In the genomic region with DNA sequence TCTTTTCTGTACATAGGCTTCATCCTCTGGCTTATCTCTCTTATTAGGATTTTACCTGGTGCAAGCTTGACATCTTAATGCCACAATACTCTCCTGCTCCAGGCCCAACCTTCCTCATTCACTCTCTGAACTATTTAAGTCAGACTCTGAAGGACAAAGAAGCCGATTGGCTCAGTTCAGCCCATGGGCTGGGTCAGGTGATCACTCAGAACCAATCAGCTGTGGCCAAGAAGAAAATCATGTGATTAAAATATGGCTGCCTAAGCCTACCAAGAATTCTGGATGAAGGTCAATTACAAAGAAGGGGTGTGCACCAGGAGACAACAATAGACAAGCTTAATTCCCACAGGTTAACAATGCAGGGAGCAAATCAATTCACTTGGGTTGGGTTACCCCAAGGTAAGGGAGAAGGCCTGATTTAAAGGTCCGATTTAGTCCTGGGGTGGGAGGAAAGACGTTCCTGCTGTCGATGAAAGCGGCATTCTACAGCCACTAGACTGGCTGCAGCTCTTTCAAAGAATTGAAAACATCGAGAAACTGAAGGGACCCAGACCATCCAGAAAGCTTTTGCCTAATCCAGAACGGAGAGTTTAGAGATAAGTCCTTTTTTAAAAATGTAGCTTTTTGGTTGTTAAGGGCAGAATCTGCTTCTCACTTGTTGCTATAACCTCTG, we compare ENCODE assay signal across 12 cellular contexts. TPM values are rescaled to one million over a fixed set of nuclear protein-coding genes. Genes with fewer than 3 reads are reported as not detected.
DNase-seq lines count a peak whose midpoint lies in the region; ATAC-seq, FAIRE-seq and TF ChIP-seq lines count a peak whose summit lies in the region.
"Had no signal": no experiment of that assay in that cellular context is flagged by ENCODE, and none has a peak within 500 bp of the region (broad histone marks: within the 10 kb centered on the region; RNA-seq: fewer than 3 reads in every experiment).

No MANE protein-coding gene starts in this region.

- H3K4me1 Mint-ChIP-seq in stimulated activated naive CD8-positive, alpha-beta T cell treated with anti-CD3 and anti-CD28 coated beads, Interleukin-15, amount 100 ng/mL, for 72 hours = peaks cover 42% of the 10 kb centered on the region
- H3K4me1 Mint-ChIP-seq: CD4-positive, CD25-positive, alpha-beta regulatory T cell had no signal

- peak overlapping the region; percentile 45 to 95 for H3K4me3 Mint-ChIP-seq in stimulated activated naive CD8-positive, alpha-beta T cell treated with anti-CD3 and anti-CD28 coated beads, Interleukin-15, amount 100 ng/mL, for 72 hours
- H3K4me3 Mint-ChIP-seq: CD4-positive, CD25-positive, alpha-beta regulatory T cell; nephron progenitor cell had no signal

- H3K4me2 ChIP-seq in HepG2 (ENCODE audit: low read depth, low read length) = no peak overlapping the region
- H3K4me2 ChIP-seq in K562 (ENCODE audit: insufficient read depth, low read length) = peak overlapping the region; percentile 61

- H3K9me3 Mint-ChIP-seq in stimulated activated naive CD8-positive, alpha-beta T cell treated with anti-CD3 and anti-CD28 coated beads, Interleukin-15, amount 100 ng/mL, for 72 hours = peaks cover 11 to 13% of the 10 kb centered on the region in 2 donors

- no peaks in the 10 kb centered on the region for H3K79me2 ChIP-seq in HepG2 (ENCODE audit: insufficient read depth, low read length)
- H3K79me2 ChIP-seq in K562 (ENCODE audit: control insufficient read depth, insufficient read depth, low read length) = no peaks in the 10 kb centered on the region

- no peak for ATAC-seq in HepG2
- no peak for ATAC-seq in right lobe of liver
- peak; percentile 86 for ATAC-seq in K562
- peak; percentile 47 for ATAC-seq in stimulated activated naive CD8-positive, alpha-beta T cell treated with anti-CD3 and anti-CD28 coated beads, Interleukin-15, amount 100 ng/mL, for 72 hours
- no peak for ATAC-seq in HG03439 (IDR thresholded peaks at IDR 0.05; ENCODE audit: unreplicated experiment)
- no peak for ATAC-seq in HG03025 (IDR thresholded peaks at IDR 0.05; ENCODE audit: low FRiP score, unreplicated experiment)
- no peak for ATAC-seq in GM19395 (IDR thresholded peaks at IDR 0.05; ENCODE audit: unreplicated experiment)

- CTCF ChIA-PET in HepG2 (lab: Yijun Ruan, JAX; ENCODE audit: low intra/inter-chr PET ratio, low total read pairs) (no interaction called here), K562 (lab: Yijun Ruan, JAX; ENCODE audit: low intra/inter-chr PET ratio) (no interaction called here)

- H3K4me1 ChIP-seq in HepG2 (ENCODE audit: insufficient read depth, low read length) (peaks cover 48% of the 10 kb centered on the region), right lobe of liver (no peaks in the 10 kb centered on the region), K562 (replicated peaks in 1 of 2; ENCODE audit: control insufficient read depth in 2 of 2, insufficient read depth in 2 of 2, low read length in 2 of 2) (no peaks in the 10 kb centered on the region; a peak in 1 of 5 replicates)

- H3K27ac Mint-ChIP-seq in stimulated activated naive CD8-positive, alpha-beta T cell treated with anti-CD3 and anti-CD28 coated beads, Interleukin-15, amount 100 ng/mL, for 72 hours = peak overlapping the region in 1 of 2 donors; percentile 92
- H3K27ac Mint-ChIP-seq: CD4-positive, CD25-positive, alpha-beta regulatory T cell had no signal

- H3K27ac ChIP-seq in HepG2 (ENCODE audit: extremely low read length, insufficient read depth, low read length) = no peak overlapping the region
- H3K27ac ChIP-seq in right lobe of liver = no peak overlapping the region
- H3K27ac ChIP-seq in K562 (ENCODE audit: extremely low read depth, low read depth, low read length) = peak overlapping the region; percentile 61

- TF ChIP-seq CTCF in HepG2 (CRISPR knock-in tag; IDR thresholded peaks at IDR 0.05) (no peak), right lobe of liver (IDR thresholded peaks at IDR 0.05) (no peak), K562 (IDR thresholded peaks at IDR 0.05 in 2 of 3, conservative IDR thresholded peaks at IDR 0.05 in 1 of 3; ENCODE audit: insufficient read depth in 2 of 3, low read depth in 1 of 3, low read length in 3 of 3) (no peak)

- POLR2A ChIA-PET in HepG2 (lab: Yijun Ruan, JAX) (interaction anchor here (0.7 to 2.4 kb wide), 3 partner anchors 11 to 126 kb away, joined by 3 to 6 read pairs (median 4); no protein-coding TSS in a partner anchor), K562 (lab: Yijun Ruan, JAX) (interaction anchor here (0.6 kb wide), 1 partner anchor 135 kb away, joined by 3 read pairs; no protein-coding TSS in a partner anchor)

- BruUV-seq in HepG2 (replicated peaks; lab: Mats Ljungman, UMichigan) = no TSS peak
- no TSS peak for BruUV-seq in K562 (replicated peaks; lab: Mats Ljungman, UMichigan)

- H3K9ac ChIP-seq in HepG2 (ENCODE audit: insufficient read depth, low read depth, low read length) (no peak overlapping the region), K562 (ENCODE audit: insufficient read depth in 1 of 2, low read depth in 2 of 2, low read length in 2 of 2) (no peak overlapping the region)

- no peaks in the 10 kb centered on the region for H3K27me3 Mint-ChIP-seq in stimulated activated naive CD8-positive, alpha-beta T cell treated with anti-CD3 and anti-CD28 coated beads, Interleukin-15, amount 100 ng/mL, for 72 hours
- H3K27me3 Mint-ChIP-seq: CD4-positive, CD25-positive, alpha-beta regulatory T cell had no signal

- FAIRE-seq in HepG2 (lab: Jason Lieb, UNC) = no peak
- FAIRE-seq in K562 (lab: Jason Lieb, UNC) = peak; percentile 52
- FAIRE-seq: islet of Langerhans had no signal

- TF ChIP-seq EP300 in HepG2 (IDR thresholded peaks at IDR 0.05; ENCODE audit: low read depth in 2 of 2, low read length in 2 of 2) = no peak
- no peak for TF ChIP-seq EP300 in HepG2 (CRISPR knock-in tag; IDR thresholded peaks at IDR 0.05; ENCODE audit: borderline replicate concordance)
- TF ChIP-seq EP300 in K562 (IDR thresholded peaks at IDR 0.05; ENCODE audit: low read length) = no peak

- no peaks in the 10 kb centered on the region for H3K27me3 ChIP-seq in HepG2 (ENCODE audit: control insufficient read depth in 1 of 2, insufficient read depth in 2 of 2, low read length in 2 of 2)
- H3K27me3 ChIP-seq in right lobe of liver = no peaks in the 10 kb centered on the region
- H3K27me3 ChIP-seq in MG63 = no peaks in the 10 kb centered on the region
- H3K27me3 ChIP-seq in K562 (ENCODE audit: control insufficient read depth in 2 of 2, insufficient read depth in 2 of 2, low read length in 2 of 2) = no peaks in the 10 kb centered on the region

- H2AFZ ChIP-seq in HepG2 (ENCODE audit: low read length) (peak overlapping the region; percentile 24), K562 (ENCODE audit: low read depth, low read length) (peak overlapping the region; percentile 93)

- no peak for TF ChIP-seq RAD21 in HepG2 (CRISPR knock-in tag; IDR thresholded peaks at IDR 0.05)
- TF ChIP-seq RAD21 in K562 (CRISPR knock-in tag; conservative IDR thresholded peaks at IDR 0.05 in 1 of 2, IDR thresholded peaks at IDR 0.05 in 1 of 2) = no peak

- H3K9me1 ChIP-seq in K562 (ENCODE audit: control insufficient read depth, insufficient read depth, low read length) = no peaks in the 10 kb centered on the region

- H3K9me3 ChIP-seq in HepG2 (ENCODE audit: low read length) (no peaks in the 10 kb centered on the region), right lobe of liver (no peaks in the 10 kb centered on the region), MG63 (no peaks in the 10 kb centered on the region), K562 (replicated peaks; ENCODE audit: control insufficient read depth, insufficient read depth, low read depth, low read length) (peaks cover 3% of the 10 kb centered on the region; the same call in 1 of the 2 replicates)

- WGBS in HepG2 (ENCODE audit: low lambda C conversion rate) = 96% methylated on average over 7 of the region's 7 CpGs
- 92% methylated on average over 7 of the region's 7 CpGs for WGBS in right lobe of liver (ENCODE audit: insufficient coverage, low coverage, low lambda C conversion rate, missing lambda C conversion rate)
- 70% methylated on average over 7 of the region's 7 CpGs for WGBS in K562 (ENCODE audit: insufficient coverage, low coverage, missing lambda C conversion rate)

- DNase-seq in HepG2 (ENCODE audit: low spot score) (peak; percentile 45), right lobe of liver (no peak), MG63 (peak; percentile 4), K562 (ENCODE audit: extremely low read depth in 1 of 4, low spot score in 3 of 4) (peak; percentile 49 to 88 (median 67))
- DNase-seq in stimulated activated naive CD8-positive, alpha-beta T cell treated with anti-CD3 and anti-CD28 coated beads, Interleukin-15, amount 100 ng/mL, for 72 hours = peak; percentile 33 to 57
- DNase-seq: nephron progenitor cell, T-helper 1 cell had no signal

- in situ Hi-C loops in HepG2 (cut with HindIII; ENCODE audit: extremely low pct_ligation_motif_present, low pct_unique_long_range_greater_than_20kb) = no loop called here
- in situ Hi-C loops in K562 (cut with MboI) = no loop called here

- H4K20me1 ChIP-seq in HepG2 (ENCODE audit: insufficient read depth, low read length) = no peaks in the 10 kb centered on the region
- H4K20me1 ChIP-seq in K562 (replicated peaks; ENCODE audit: control insufficient read depth, insufficient read depth, low read length) = no peaks in the 10 kb centered on the region

- TF ChIP-seq POLR2A in HepG2 (IDR thresholded peaks at IDR 0.05; ENCODE audit: insufficient read depth in 1 of 2, low read depth in 2 of 2, low read length in 2 of 2) (no peak), right lobe of liver (IDR thresholded peaks at IDR 0.05) (no peak), K562 (conservative IDR thresholded peaks at IDR 0.05) (no peak)

- intact Hi-C loops in HepG2 (cut with micrococcal nuclease; ENCODE audit: unreplicated experiment) = no loop called here
- intact Hi-C loops in right lobe of liver (cut with DNase I) = no loop called here
- intact Hi-C loops in K562 (cut with micrococcal nuclease) = no loop called here

- H3K4me3 ChIP-seq in HepG2 (replicated peaks in 1 of 3; ENCODE audit: insufficient read depth in 1 of 3, low read depth in 2 of 3, low read length in 3 of 3) (no peak overlapping the region), right lobe of liver (no peak overlapping the region), MG63 (no peak overlapping the region), K562 (no peak overlapping the region)

- H3K36me3 ChIP-seq in HepG2 (replicated peaks in 1 of 2; ENCODE audit: control insufficient read depth in 1 of 2, insufficient read depth in 2 of 2, low read length in 2 of 2) (no peaks in the 10 kb centered on the region), right lobe of liver (no peaks in the 10 kb centered on the region), MG63 (no peaks in the 10 kb centered on the region), K562 (ENCODE audit: control insufficient read depth, insufficient read depth, low read length) (no peaks in the 10 kb centered on the region)

RNA-seq across cellular contexts. Expression of a gene that starts 42.9 kb away (rescaled TPM):
- 20.5 and 49.3 TPM in 2 replicates for total RNA-seq in HepG2 (2016; rRNA removed; fragmentation: Illumina TruSeq; extraction: Trizol)
- 24.3 and 24.8 TPM in 2 replicates for total RNA-seq in HepG2 (2016; cell fraction: cytosol; rRNA removed; fragmentation: Illumina TruSeq; extraction: Trizol; ENCODE audit: low read depth)
- total RNA-seq in HepG2 (2016; cell fraction: insoluble cytoplasmic fraction; rRNA removed; fragmentation: Illumina TruSeq; extraction: Trizol) = 18.4 and 45.8 TPM in 2 replicates
- 11.3 and 13.6 TPM in 2 replicates for total RNA-seq in HepG2 (2016; cell fraction: membrane; rRNA removed; fragmentation: Illumina TruSeq; extraction: Trizol)
- 56.4 and 58.5 TPM in 2 replicates for total RNA-seq in HepG2 (2016; cell fraction: nucleus; rRNA removed; fragmentation: Illumina TruSeq; extraction: Trizol)
- polyA plus RNA-seq in HepG2 (2011; rRNA removed) = 38.4 and 54.3 TPM in 2 replicates
- polyA plus RNA-seq in HepG2 (2011; cell fraction: cytosol; rRNA removed) = 16.2 and 21.9 TPM in 2 replicates
- 40.8 and 43.9 TPM in 2 replicates for polyA plus RNA-seq in HepG2 (2011; cell fraction: nucleus; rRNA removed)
- 11.1 and 13.6 TPM in 2 replicates for polyA plus RNA-seq in HepG2 (2012)
- polyA plus RNA-seq in HepG2 (2016; cell fraction: cytosol; fragmentation: Illumina TruSeq; extraction: Trizol; ENCODE audit: low read depth) = 0.27 and 0.49 TPM in 2 replicates
- polyA plus RNA-seq in HepG2 (2016; cell fraction: insoluble cytoplasmic fraction; fragmentation: Illumina TruSeq; extraction: Trizol; ENCODE audit: low read depth) = 14.9 and 15.4 TPM in 2 replicates
- polyA plus RNA-seq in HepG2 (2016; cell fraction: membrane; fragmentation: Illumina TruSeq; extraction: Trizol; ENCODE audit: low read depth) = 1.1 and 1.6 TPM in 2 replicates
- 44.4 and 51.2 TPM in 2 replicates for polyA plus RNA-seq in HepG2 (2016; cell fraction: nucleus; fragmentation: Illumina TruSeq; extraction: Trizol; ENCODE audit: insufficient read depth, low read depth)
- polyA minus RNA-seq in HepG2 (2011; rRNA and poly(A)+ RNA removed; ENCODE audit: low replicate concordance) = 42.0 and 124 TPM in 2 replicates
- polyA minus RNA-seq in HepG2 (2011; cell fraction: cytosol; rRNA and poly(A)+ RNA removed) = 77.0 and 77.2 TPM in 2 replicates
- polyA minus RNA-seq in HepG2 (2011; cell fraction: nucleus; rRNA and poly(A)+ RNA removed) = 142 and 175 TPM in 2 replicates
- total RNA-seq in right lobe of liver = 10 to 100 TPM; 10.3 to 19.6 (median 14.8) TPM
- 1.2 and 18.8 TPM in 2 replicates for total RNA-seq in MG63 (2014; rRNA removed; shearing (Covaris generic); ENCODE audit: low replicate concordance)
- 50.5 and 147 TPM in 2 replicates for total RNA-seq in K562 (2011; cell fraction: chromatin; rRNA removed; ENCODE audit: low replicate concordance)
- 18.5 and 31.5 TPM in 2 replicates for total RNA-seq in K562 (2011; cell fraction: nucleolus; rRNA removed)
- 46.2 and 74.0 TPM in 2 replicates for total RNA-seq in K562 (2011; cell fraction: nucleoplasm; rRNA removed)
- total RNA-seq in K562 (2014; rRNA removed) = 4.3 and 6.9 TPM in 2 replicates
- 11.1 and 12.4 TPM in 2 replicates for total RNA-seq in K562 (2014; rRNA removed; fragmentation: Illumina TruSeq; extraction: Trizol)
- 15.2 and 15.3 TPM in 2 replicates for total RNA-seq in K562 (2015; rRNA removed; fragmentation: Illumina TruSeq; extraction: Trizol)
- 15.1 and 17.3 TPM in 2 replicates for total RNA-seq in K562 (2021)
- 20.5 and 20.7 TPM in 2 replicates for polyA plus RNA-seq in K562 (2011; rRNA removed)
- polyA plus RNA-seq in K562 (2011; cell fraction: cytosol; rRNA removed) = 7.0 and 8.9 TPM in 2 replicates
- polyA plus RNA-seq in K562 (2011; cell fraction: nucleus; rRNA removed) = 21.7 and 33.1 TPM in 2 replicates
- polyA plus RNA-seq in K562 (2012) = 4.5 and 4.7 TPM in 2 replicates
- 12.2 and 13.4 TPM in 2 replicates for polyA plus RNA-seq in K562 (2014; fragmentation: Illumina TruSeq; extraction: Trizol)
- polyA plus RNA-seq in K562 (2014; fragmentation: Nextera tagmentation; extraction: Ambion mirVana) = 1 to 10 TPM in 1 of 2 experiments, under 1 TPM in 1; 0.78 to 1.6 TPM
- 8.6 and 8.8 TPM in 2 replicates for polyA plus RNA-seq in K562 (2014; rRNA removed)
- 66.5 and 69.2 TPM in 2 replicates for polyA minus RNA-seq in K562 (2011; rRNA and poly(A)+ RNA removed)
- 20.5 and 22.2 TPM in 2 replicates for polyA minus RNA-seq in K562 (2011; cell fraction: cytosol; rRNA and poly(A)+ RNA removed)
- 21.0 and 32.2 TPM in 2 replicates for polyA minus RNA-seq in K562 (2011; cell fraction: nucleus; rRNA and poly(A)+ RNA removed)

Comparison
In these comparisons a context has a peak if more than half of its experiments do, and no peak if none do; other contexts are left out.
1. DNase-seq: peak in HepG2 (single experiment), MG63 (single experiment), K562 (4 of 4) and stimulated activated naive CD8-positive, alpha-beta T cell treated with anti-CD3 and anti-CD28 coated beads, Interleukin-15, amount 100 ng/mL, for 72 hours (2 of 2); none in right lobe of liver (0 of 3).
2. ATAC-seq: peak in K562 (single experiment) and stimulated activated naive CD8-positive, alpha-beta T cell treated with anti-CD3 and anti-CD28 coated beads, Interleukin-15, amount 100 ng/mL, for 72 hours (single experiment); none in HepG2 (single experiment), right lobe of liver (0 of 4), HG03439 (single experiment), HG03025 (single experiment) and GM19395 (single experiment).